Comparison of ENCODE assay signal across 21 cellular contexts in genomic region chr17:49907279-49907678, GRCh38. TPM values are rescaled to one million over a fixed set of nuclear protein-coding genes. Genes with fewer than 3 reads are reported as not detected.
DNase-seq lines count a peak whose midpoint lies in the region; ATAC-seq, FAIRE-seq and TF ChIP-seq lines count a peak whose summit lies in the region.
"Had no signal": no experiment of that assay in that cellular context is flagged by ENCODE, and none has a peak within 500 bp of the region (broad histone marks: within the 10 kb centered on the region; RNA-seq: fewer than 3 reads in every experiment).

No MANE protein-coding gene starts in this region.

- H3K27ac ChIP-seq in HEK293 (ENCODE audit: extremely low read depth, low read depth, low read length) (no peak overlapping the region), H1 (ENCODE audit: low read depth, low read length) (no peak overlapping the region), neural progenitor cell (no peak overlapping the region), trophoblast cell (ENCODE audit: low read depth, low read length) (no peak overlapping the region)
- H3K27ac ChIP-seq in CD8-positive, alpha-beta T cell (ENCODE audit: low read depth, low read length): no peak overlapping the region
- H3K27ac ChIP-seq: GM23248 had no signal

- no peak overlapping the region for H3K56ac ChIP-seq in H1 (replicated peaks; ENCODE audit: insufficient read length, low read depth, low read length)

- no peaks in the 10 kb centered on the region for H3K9me3 ChIP-seq in HEK293 (ENCODE audit: control insufficient read depth, insufficient read depth, low read depth, low read length)
- no peaks in the 10 kb centered on the region for H3K9me3 ChIP-seq in H1 (ENCODE audit: insufficient read depth in 2 of 2, low read depth in 1 of 2, low read length in 1 of 2)
- no peaks in the 10 kb centered on the region for H3K9me3 ChIP-seq in neural progenitor cell (ENCODE audit: low read depth)
- H3K9me3 ChIP-seq in CD8-positive, alpha-beta T cell (ENCODE audit: low read length): no peaks in the 10 kb centered on the region
- no peaks in the 10 kb centered on the region for H3K9me3 ChIP-seq in trophoblast cell (ENCODE audit: insufficient read depth, low read depth, low read length)
- H3K9me3 ChIP-seq: Caco-2 had no signal

- no peaks in the 10 kb centered on the region for H3K36me3 ChIP-seq in HEK293 (ENCODE audit: control insufficient read depth in 2 of 2, insufficient read depth in 1 of 2, low read length in 2 of 2)
- no peaks in the 10 kb centered on the region for H3K36me3 ChIP-seq in H1 (ENCODE audit: control insufficient read depth in 2 of 4, insufficient read depth in 4 of 4, low read length in 3 of 4)
- H3K36me3 ChIP-seq in neural progenitor cell: no peaks in the 10 kb centered on the region
- H3K36me3 ChIP-seq in CD8-positive, alpha-beta T cell (ENCODE audit: insufficient read depth, low read length): no peaks in the 10 kb centered on the region
- H3K36me3 ChIP-seq in trophoblast cell (ENCODE audit: control insufficient read depth in 1 of 2, insufficient read depth in 2 of 2, low read length in 2 of 2): no peaks in the 10 kb centered on the region

- H3K23ac ChIP-seq in H1 (ENCODE audit: insufficient read length): no peak overlapping the region
- H3K23ac ChIP-seq in trophoblast cell (ENCODE audit: low read length): no peak overlapping the region

- H2BK15ac ChIP-seq in H1 (ENCODE audit: low read length): no peak overlapping the region

- H3K4me1 ChIP-seq in HEK293 (ENCODE audit: control insufficient read depth, insufficient read depth, low read length): peaks cover under 1% of the 10 kb centered on the region; the same call in 1 of the 2 replicates
- H3K4me1 ChIP-seq in H1 (replicated peaks in 1 of 4; ENCODE audit: control insufficient read depth in 3 of 4, insufficient read depth in 4 of 4, low read length in 3 of 4): peaks cover 0 to 31% (median 15%) of the 10 kb centered on the region in 4 experiments; a peak in 6 of 7 replicates
- peaks cover 40% of the 10 kb centered on the region for H3K4me1 ChIP-seq in neural progenitor cell
- H3K4me1 ChIP-seq in CD8-positive, alpha-beta T cell (ENCODE audit: insufficient read depth, low read length): peaks cover 1% of the 10 kb centered on the region
- H3K4me1 ChIP-seq in trophoblast cell (ENCODE audit: control insufficient read depth in 1 of 2, insufficient read depth in 2 of 2, low read length in 2 of 2): peaks cover 9 to 18% of the 10 kb centered on the region in 2 experiments

- CTCF ChIA-PET in HEK293 (lab: Yijun Ruan, JAX): interaction anchor here (7.3 kb wide), 1 partner anchor 89 kb away, joined by 58 read pairs; the partner anchor contains the start of gene DLX3
- CTCF ChIA-PET in H1 (lab: Charles Lee; ENCODE audit: partially characterized antibody): interaction anchor here (1.5 to 7.1 kb wide), 8 partner anchors 9 to 66 kb away, joined by 4 to 37 read pairs (median 18); no protein-coding TSS in a partner anchor
- CTCF ChIA-PET in CD8-positive, alpha-beta T cell (lab: Charles Lee): interaction anchor here (0.9 to 5.2 kb wide), 2 partner anchors 11 to 90 kb away, joined by 3 to 35 read pairs; partner anchors contain the start of gene DLX3

- H3K23me2 ChIP-seq in H1 (ENCODE audit: low read depth, low read length): peaks cover 2% of the 10 kb centered on the region; the same call in 1 of the 2 replicates

- H4K20me1 ChIP-seq in H1 (replicated peaks in 1 of 2; ENCODE audit: control insufficient read depth in 1 of 2, insufficient read depth in 2 of 2, low read length in 2 of 2) (peaks cover 0 to 4% of the 10 kb centered on the region in 2 experiments), neural progenitor cell (ENCODE audit: low read depth) (no peaks in the 10 kb centered on the region)

- H3K4me3 ChIP-seq in HEK293 (ENCODE audit: low read depth, low read length) (no peak overlapping the region), H1 (ENCODE audit: extremely low read depth in 1 of 4, insufficient read depth in 2 of 4, low read depth in 3 of 4, low read length in 4 of 4) (no peak overlapping the region), neural progenitor cell (no peak overlapping the region), trophoblast cell (ENCODE audit: low read depth, low read length) (no peak overlapping the region)
- no peak overlapping the region for H3K4me3 ChIP-seq in CD8-positive, alpha-beta T cell (ENCODE audit: low read depth, low read length)
- H3K4me3 ChIP-seq: GM12878, GM23248 had no signal

- peaks cover 16% of the 10 kb centered on the region for H3K4me1 Mint-ChIP-seq in neural progenitor cell
- peaks cover 11% of the 10 kb centered on the region for H3K4me1 Mint-ChIP-seq in CD8-positive, alpha-beta T cell (ENCODE audit: low read depth)
- H3K4me1 Mint-ChIP-seq in naive thymus-derived CD8-positive, alpha-beta T cell: peaks cover 7 to 38% (median 14%) of the 10 kb centered on the region in 4 donors

- no peak for TF ChIP-seq POLR2A in H1 (IDR thresholded peaks at IDR 0.05; ENCODE audit: control extremely low read depth in 1 of 2, low read depth in 2 of 2, low read length in 2 of 2)

- no peak overlapping the region for H2BK120ac ChIP-seq in H1 (replicated peaks; ENCODE audit: low read depth, low read length)
- H2BK120ac ChIP-seq in trophoblast cell (ENCODE audit: insufficient read depth, low read length, poor library complexity): no peak overlapping the region

- intact Hi-C loops in CD8-positive, alpha-beta T cell (cut with DNase I, micrococcal nuclease): no loop called here

- WGBS in H1 (ENCODE audit: extremely low coverage in 1 of 2, insufficient coverage in 1 of 2, insufficient read length in 1 of 2, insufficient replicate concordance in 2 of 2, low coverage in 1 of 2, low lambda C conversion rate in 2 of 2, missing lambda C conversion rate in 1 of 2), 2 experiments: 64% methylated on average over 4 of the region's 8 CpGs; no CpG with 5 or more reads in 1 of the 2 experiments
- WGBS in trophoblast cell (ENCODE audit: extremely low coverage, insufficient coverage, insufficient read length): no CpG with 5 or more reads among the region's 8 CpGs

- DNase-seq in H1 (ENCODE audit: low read depth in 1 of 2, low spot score in 2 of 2) (no peak), neural progenitor cell (ENCODE audit: low spot score) (no peak), trophoblast cell (no peak)
- DNase-seq in CD8-positive, alpha-beta T cell: no peak
- no peak for DNase-seq in naive thymus-derived CD8-positive, alpha-beta T cell
- DNase-seq: C1 segment of cervical spinal cord; Caco-2; CD4-positive, alpha-beta memory T cell; DMS153; DMS79; EL; GDM1; GM23248; HCEC 1CT had no signal

- no peak overlapping the region for H4K12ac ChIP-seq in trophoblast cell (ENCODE audit: low read depth, low read length)

- H3K79me2 ChIP-seq in H1 (ENCODE audit: control insufficient read depth in 1 of 2, insufficient read depth in 2 of 2, low read length in 2 of 2): no peaks in the 10 kb centered on the region
- no peaks in the 10 kb centered on the region for H3K79me2 ChIP-seq in neural progenitor cell (ENCODE audit: low read depth)
- peaks cover 2% of the 10 kb centered on the region for H3K79me2 ChIP-seq in trophoblast cell (ENCODE audit: control insufficient read depth, insufficient read depth, low read length, poor library complexity)

- no peak overlapping the region for H2AK5ac ChIP-seq in H1 (ENCODE audit: low read depth, low read length)
- H2AK5ac ChIP-seq in trophoblast cell (ENCODE audit: low read length): no peak overlapping the region

- no peak overlapping the region for H3K14ac ChIP-seq in H1 (ENCODE audit: insufficient read length)
- no peak overlapping the region for H3K14ac ChIP-seq in trophoblast cell (ENCODE audit: low read length)

- no peak overlapping the region for H3K4me2 ChIP-seq in H1 (ENCODE audit: insufficient read depth in 1 of 2, low read depth in 2 of 2, low read length in 2 of 2)
- no peak overlapping the region for H3K4me2 ChIP-seq in neural progenitor cell
- H3K4me2 ChIP-seq in trophoblast cell (ENCODE audit: low read length): no peak overlapping the region

- no peak for FAIRE-seq in H1 (lab: Jason Lieb, UNC)
- FAIRE-seq: GM12878, GM19239, H54 had no signal

- no peaks in the 10 kb centered on the region for H3K79me1 ChIP-seq in H1 (ENCODE audit: low read depth, low read length)
- H3K79me1 ChIP-seq in trophoblast cell (ENCODE audit: low read length): peaks cover 25% of the 10 kb centered on the region

- no peak for TF ChIP-seq RAD21 in H1 (IDR thresholded peaks at IDR 0.05 in 1 of 2, conservative IDR thresholded peaks at IDR 0.05 in 1 of 2; ENCODE audit: low read depth in 2 of 2, low read length in 2 of 2)

- ATAC-seq in CD8-positive, alpha-beta T cell: no peak
- no peak for ATAC-seq in naive thymus-derived CD8-positive, alpha-beta T cell
- ATAC-seq: GM12878 had no signal

- no peak overlapping the region for H2BK20ac ChIP-seq in H1 (ENCODE audit: low read length)

- no peak overlapping the region for H3K18ac ChIP-seq in H1 (ENCODE audit: extremely low read depth, low read length)
- no peak overlapping the region for H3K18ac ChIP-seq in trophoblast cell (ENCODE audit: low read length)

- peaks cover 2% of the 10 kb centered on the region for H3K9me3 Mint-ChIP-seq in neural progenitor cell
- no peaks in the 10 kb centered on the region for H3K9me3 Mint-ChIP-seq in CD8-positive, alpha-beta T cell
- no peaks in the 10 kb centered on the region for H3K9me3 Mint-ChIP-seq in naive thymus-derived CD8-positive, alpha-beta T cell

- H4K91ac ChIP-seq in H1 (replicated peaks; ENCODE audit: insufficient read length, low read length): no peak overlapping the region
- no peak overlapping the region for H4K91ac ChIP-seq in trophoblast cell (ENCODE audit: low read depth, low read length)

- H2AFZ ChIP-seq in H1 (ENCODE audit: low read length) (no peak overlapping the region), neural progenitor cell (replicated peaks) (no peak overlapping the region), trophoblast cell (ENCODE audit: insufficient read depth, low read length, poor library complexity) (no peak overlapping the region)
- H2AFZ ChIP-seq: GM23248 had no signal

- H2BK5ac ChIP-seq in H1 (ENCODE audit: low read depth, low read length) (no peak overlapping the region), trophoblast cell (ENCODE audit: low read depth, low read length, poor library complexity) (no peak overlapping the region)

- H3K4me3 Mint-ChIP-seq in neural progenitor cell: peak overlapping the region; percentile 33
- no peak overlapping the region for H3K4me3 Mint-ChIP-seq in CD8-positive, alpha-beta T cell
- H3K4me3 Mint-ChIP-seq in naive thymus-derived CD8-positive, alpha-beta T cell: no peak overlapping the region
- H3K4me3 Mint-ChIP-seq: CD4-positive, alpha-beta memory T cell had no signal

- no peak for TF ChIP-seq EP300 in H1 (IDR thresholded peaks at IDR 0.05; ENCODE audit: borderline replicate concordance in 1 of 2, low read depth in 2 of 2, low read length in 2 of 2)

- POLR2A ChIA-PET in HEK293 (lab: Yijun Ruan, JAX): no interaction called here
- POLR2A ChIA-PET in H1 (lab: Charles Lee; ENCODE audit: partially characterized antibody): interaction anchor here (1.1 to 4.2 kb wide), 6 partner anchors 8 to 87 kb away, joined by 3 to 14 read pairs (median 6); partner anchors contain the start of gene DLX3
- POLR2A ChIA-PET in CD8-positive, alpha-beta T cell (lab: Charles Lee): no interaction called here
- POLR2A ChIA-PET in naive thymus-derived CD8-positive, alpha-beta T cell (lab: Charles Lee): no interaction called here

- peaks cover 70% of the 10 kb centered on the region for H3K27me3 Mint-ChIP-seq in neural progenitor cell (ENCODE audit: insufficient read depth, low read depth)
- H3K27me3 Mint-ChIP-seq in CD8-positive, alpha-beta T cell (ENCODE audit: low read depth): peaks cover 75% of the 10 kb centered on the region
- peaks cover 45 to 100% (median 78%) of the 10 kb centered on the region in 5 donors for H3K27me3 Mint-ChIP-seq in naive thymus-derived CD8-positive, alpha-beta T cell

- H4K8ac ChIP-seq in H1 (ENCODE audit: extremely low read depth, insufficient read depth, low read length) (no peak overlapping the region), trophoblast cell (ENCODE audit: low read depth, low read length) (no peak overlapping the region)

- H3K27ac Mint-ChIP-seq in neural progenitor cell: no peak overlapping the region
- no peak overlapping the region for H3K27ac Mint-ChIP-seq in CD8-positive, alpha-beta T cell
- peak overlapping the region in 1 of 10 donors; percentile 73 for H3K27ac Mint-ChIP-seq in naive thymus-derived CD8-positive, alpha-beta T cell
- H3K27ac Mint-ChIP-seq: CD4-positive, alpha-beta memory T cell had no signal

- H3K27me3 ChIP-seq in H1 (replicated peaks in 1 of 4; ENCODE audit: control insufficient read depth in 3 of 4, extremely low read depth in 1 of 4, insufficient read depth in 3 of 4, low read length in 3 of 4) (peaks cover 12 to 83% (median 80%) of the 10 kb centered on the region in 4 experiments), neural progenitor cell (peaks cover 98% of the 10 kb centered on the region), trophoblast cell (ENCODE audit: insufficient read depth, low read length) (peaks cover 13% of the 10 kb centered on the region)
- peaks cover 44% of the 10 kb centered on the region for H3K27me3 ChIP-seq in CD8-positive, alpha-beta T cell (ENCODE audit: insufficient read depth, low read length)

- H3K9ac ChIP-seq in H1 (replicated peaks in 1 of 4; ENCODE audit: extremely low read depth in 1 of 4, low read depth in 3 of 4, low read length in 3 of 4) (no peak overlapping the region), neural progenitor cell (no peak overlapping the region), trophoblast cell (ENCODE audit: low read length) (no peak overlapping the region)
- H3K9ac ChIP-seq: GM23248 had no signal

- H4K5ac ChIP-seq in H1 (ENCODE audit: insufficient read length, low read depth, low read length): no peak overlapping the region

- TF ChIP-seq CTCF in HEK293 (tag by site-specific recombination; IDR thresholded peaks at IDR 0.05) (no peak), H1 (IDR thresholded peaks at IDR 0.05; ENCODE audit: control extremely low read depth in 1 of 3, insufficient read depth in 1 of 3, low read depth in 1 of 3, low read length in 3 of 3) (no peak), neural progenitor cell (IDR thresholded peaks at IDR 0.05) (no peak)
- TF ChIP-seq CTCF in CD8-positive, alpha-beta T cell (IDR thresholded peaks at IDR 0.05): no peak

- H2BK12ac ChIP-seq in H1 (ENCODE audit: low read depth, low read length) (peak overlapping the region; percentile 68; the same call in 1 of the 2 replicates), trophoblast cell (ENCODE audit: low read length) (no peak overlapping the region)

- H3K36me3 Mint-ChIP-seq in neural progenitor cell: no peaks in the 10 kb centered on the region
- no peaks in the 10 kb centered on the region for H3K36me3 Mint-ChIP-seq in CD8-positive, alpha-beta T cell
- H3K36me3 Mint-ChIP-seq in naive thymus-derived CD8-positive, alpha-beta T cell: no peaks in the 10 kb centered on the region
- H3K36me3 Mint-ChIP-seq: CD4-positive, alpha-beta memory T cell had no signal

- H3F3A ChIP-seq in neural progenitor cell (ENCODE audit: low read depth): peaks cover 26% of the 10 kb centered on the region

- no peak overlapping the region for H3K4ac ChIP-seq in H1 (replicated peaks; ENCODE audit: insufficient read length, low read depth, low read length)
- H3K4ac ChIP-seq in trophoblast cell (ENCODE audit: low read depth, low read length): no peak overlapping the region

RNA-seq across cellular contexts. Expression of gene TAC4, which starts 59.4 kb away (rescaled TPM):
- total RNA-seq in H1 (2021; fragmentation: NEBNext Ultra II Directional; extraction: Animal tissue kit (Norgen Biotek cat#: 25700)): not detected in 2 replicates
- 0.15 and 0.22 TPM in 2 replicates for polyA plus RNA-seq in H1 (2011; rRNA removed)
- 0.31 TPM for polyA plus RNA-seq in H1 (2011; cell fraction: cytosol; rRNA removed)
- 0.54 TPM for polyA plus RNA-seq in H1 (2011; cell fraction: nucleus; rRNA removed)
- 0.52 to 0.61 TPM in 2 of 4 replicates, not detected in the others for polyA plus RNA-seq in H1 (2012, experiment 1 of 2)
- polyA plus RNA-seq in H1 (2012, experiment 2 of 2): not detected
- polyA plus RNA-seq in H1 (2013, experiment 1 of 2): not detected
- polyA plus RNA-seq in H1 (2013, experiment 2 of 2): not detected
- not detected in 2 replicates for polyA minus RNA-seq in H1 (2011; rRNA and poly(A)+ RNA removed)
- not detected for polyA minus RNA-seq in H1 (2011; cell fraction: cytosol; rRNA and poly(A)+ RNA removed)
- polyA minus RNA-seq in H1 (2011; cell fraction: nucleus; rRNA and poly(A)+ RNA removed): not detected
- not detected in 2 replicates for total RNA-seq in neural progenitor cell (ENCODE audit: low replicate concordance)
- not detected for total RNA-seq in CD8-positive, alpha-beta T cell
- 0.34 and 0.93 TPM in 2 replicates for polyA plus RNA-seq in trophoblast cell (2013)
- not detected for total RNA-seq in naive thymus-derived CD8-positive, alpha-beta T cell
- not detected for polyA plus RNA-seq in naive thymus-derived CD8-positive, alpha-beta T cell
- total RNA-seq: A172; A673; CD4-positive, alpha-beta memory T cell; GM12878; GM23248 had no signal
- polyA plus RNA-seq: BJ; CD4-positive, alpha-beta memory T cell; GM12878; GM23248 had no signal
